Comparison of ENCODE assay signal across 9 cellular contexts in the genomic region with DNA sequence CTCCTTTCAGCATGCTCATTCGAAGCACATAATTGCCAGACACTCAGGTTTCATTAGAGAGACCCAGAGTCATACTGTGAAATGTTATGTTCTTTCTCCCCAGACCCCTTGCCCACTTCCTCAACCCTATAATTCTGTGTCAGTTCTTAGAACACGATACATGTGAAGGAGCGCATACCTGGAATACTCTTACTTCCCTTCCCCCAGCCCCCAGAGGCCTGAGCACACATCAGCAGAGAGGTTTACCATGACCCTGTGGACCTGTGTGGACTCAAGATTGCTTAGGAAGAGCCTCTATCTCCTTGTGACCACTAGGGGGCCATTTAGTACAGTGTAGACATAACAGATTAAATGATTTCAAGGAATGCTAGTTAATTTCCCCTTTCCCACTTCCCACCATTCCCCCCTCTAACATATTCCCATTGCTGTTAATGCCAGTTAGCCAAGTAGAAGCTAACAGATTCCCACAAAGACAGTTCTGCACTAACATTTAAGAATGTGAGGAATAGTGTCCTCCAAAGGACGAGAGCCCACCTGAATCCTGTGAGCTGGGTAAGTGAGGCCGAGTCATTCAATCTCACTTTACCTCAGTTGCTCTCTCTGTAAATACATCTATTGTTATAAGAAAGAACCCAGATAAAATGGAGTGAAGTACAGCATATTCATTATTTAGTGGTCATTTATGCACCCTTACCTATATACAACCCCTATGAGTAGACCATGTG.
A peak's percentile ranks its signal among the peaks of the same experiment; 100 is the strongest.
DNase-seq lines count a peak whose midpoint lies in the region; ATAC-seq and TF ChIP-seq lines count a peak whose summit lies in the region.
"Had no signal": no experiment of that assay in that cellular context is flagged by ENCODE, and none has a peak within 500 bp of the region (broad histone marks: within the 10 kb centered on the region; RNA-seq: fewer than 3 reads in every experiment).

No MANE protein-coding gene starts in this region.

- WGBS in spleen, 5 donors, result 81 to 94% (median 88%) methylated on average over 5 of the region's 5 CpGs

- H3K9me3 Mint-ChIP-seq in HFFc6 (no peaks in the 10 kb centered on the region), activated B cell treated with CpG ODN at 0.5 μM for 24 hours (no peaks in the 10 kb centered on the region)
- H3K9me3 Mint-ChIP-seq: central memory CD8-positive, alpha-beta T cell had no signal

- peaks cover 26% of the 10 kb centered on the region for H3K4me1 Mint-ChIP-seq in HFFc6 (ENCODE audit: low read depth)
- H3K4me1 Mint-ChIP-seq in activated B cell treated with CpG ODN at 0.5 μM for 24 hours, result no peaks in the 10 kb centered on the region
- H3K4me1 Mint-ChIP-seq: central memory CD8-positive, alpha-beta T cell had no signal

- H3K9me3 ChIP-seq in MM.1S (replicated peaks; ENCODE audit: insufficient read depth, low read length), result no peaks in the 10 kb centered on the region
- no peaks in the 10 kb centered on the region for H3K9me3 ChIP-seq in left ventricle myocardium inferior (replicated peaks)
- H3K9me3 ChIP-seq in spleen, result no peaks in the 10 kb centered on the region

- TF ChIP-seq CTCF in HFFc6 (IDR thresholded peaks at IDR 0.05) (peak; percentile 92), MM.1S (IDR thresholded peaks at IDR 0.05; ENCODE audit: low read length) (peak; percentile 60), activated B cell treated with CpG ODN at 0.5 μM for 24 hours (IDR thresholded peaks at IDR 0.05) (no peak), left ventricle myocardium inferior (IDR thresholded peaks at IDR 0.05; ENCODE audit: borderline replicate concordance) (peak; percentile 78), spleen (IDR thresholded peaks at IDR 0.05 in 8 of 11, conservative IDR thresholded peaks at IDR 0.05 in 3 of 11) (peak in 7 of 11 experiments; percentile 5 to 57 (median 42))

- no peak overlapping the region for H3K4me2 ChIP-seq in MM.1S (ENCODE audit: low read depth, low read length)

- H3K27me3 ChIP-seq in MM.1S (replicated peaks; ENCODE audit: insufficient read depth, low read length), result no peaks in the 10 kb centered on the region
- H3K27me3 ChIP-seq in left ventricle myocardium inferior (ENCODE audit: low read depth), result no peaks in the 10 kb centered on the region
- H3K27me3 ChIP-seq in spleen (replicated peaks in 1 of 7), result no peaks in the 10 kb centered on the region

- H3K36me3 Mint-ChIP-seq in HFFc6 (ENCODE audit: low read depth) (no peaks in the 10 kb centered on the region), activated B cell treated with CpG ODN at 0.5 μM for 24 hours (ENCODE audit: low read depth) (no peaks in the 10 kb centered on the region)

- no peaks in the 10 kb centered on the region for H4K20me1 ChIP-seq in MM.1S (ENCODE audit: insufficient read depth, low read length)

- H3K4me1 ChIP-seq in MM.1S (ENCODE audit: low read length) (no peaks in the 10 kb centered on the region), left ventricle myocardium inferior (no peaks in the 10 kb centered on the region), spleen (no peaks in the 10 kb centered on the region)

- no peak overlapping the region for H3K27ac Mint-ChIP-seq in HFFc6
- H3K27ac Mint-ChIP-seq in activated B cell treated with CpG ODN at 0.5 μM for 24 hours, result no peak overlapping the region

- H3K4me3 ChIP-seq in MM.1S (ENCODE audit: low read length) (no peak overlapping the region), left ventricle myocardium inferior (no peak overlapping the region), spleen (no peak overlapping the region)

- no peaks in the 10 kb centered on the region for H3K36me3 ChIP-seq in MM.1S (replicated peaks; ENCODE audit: insufficient read depth, low read length)
- no peaks in the 10 kb centered on the region for H3K36me3 ChIP-seq in left ventricle myocardium inferior
- H3K36me3 ChIP-seq in spleen, result peaks cover 0 to 12% (median 0%) of the 10 kb centered on the region in 6 donors

- DNase-seq in NOMO-1 treated with DMSO at 0.1 percent for 48 hours (lab: John Stamatoyannopoulos, UW; ENCODE audit: unreplicated experiment), result peak; percentile 9
- no peak for DNase-seq in NOMO-1 treated with dmso at 0.1 percent for 144 hours (lab: John Stamatoyannopoulos, UW; ENCODE audit: unreplicated experiment)
- DNase-seq in HFFc6, result peak; percentile 55
- DNase-seq in MM.1S, result peak; percentile 22
- no peak for DNase-seq in activated B cell treated with CpG ODN at 0.5 μM for 24 hours
- DNase-seq in left ventricle myocardium inferior, result no peak
- DNase-seq in spleen, result no peak
- DNase-seq in occipital lobe (lab: John Stamatoyannopoulos, UW), result no peak

- no peak for TF ChIP-seq POLR2A in spleen (IDR thresholded peaks at IDR 0.05)

- CTCF ChIA-PET in activated B cell treated with CpG ODN at 0.5 μM for 24 hours (lab: Charles Lee), result interaction anchor here (0.6 kb wide), 1 partner anchor 159 kb away, joined by 5 read pairs; no protein-coding TSS in a partner anchor

- no peaks in the 10 kb centered on the region for H3K27me3 Mint-ChIP-seq in HFFc6 (ENCODE audit: insufficient read depth)
- H3K27me3 Mint-ChIP-seq in activated B cell treated with CpG ODN at 0.5 μM for 24 hours, result no peaks in the 10 kb centered on the region
- H3K27me3 Mint-ChIP-seq: central memory CD8-positive, alpha-beta T cell had no signal

- POLR2A ChIA-PET in activated B cell treated with CpG ODN at 0.5 μM for 24 hours (lab: Charles Lee), result no interaction called here

- ATAC-seq in activated B cell treated with CpG ODN at 0.5 μM for 24 hours (ENCODE audit: low read depth), result peak; percentile 34

- H3K27ac ChIP-seq in MM.1S (ENCODE audit: low read length), result no peak overlapping the region
- H3K27ac ChIP-seq in left ventricle myocardium inferior (replicated peaks), result no peak overlapping the region
- no peak overlapping the region for H3K27ac ChIP-seq in spleen

- H3K4me3 Mint-ChIP-seq in HFFc6, result no peak overlapping the region
- no peak overlapping the region for H3K4me3 Mint-ChIP-seq in activated B cell treated with CpG ODN at 0.5 μM for 24 hours
- H3K4me3 Mint-ChIP-seq: central memory CD8-positive, alpha-beta T cell had no signal

- no peak overlapping the region for H2AFZ ChIP-seq in MM.1S (ENCODE audit: low read length)

- no peaks in the 10 kb centered on the region for H3K79me2 ChIP-seq in MM.1S (ENCODE audit: low read length)

- no peaks in the 10 kb centered on the region for H3K9me2 ChIP-seq in MM.1S (replicated peaks; ENCODE audit: insufficient read depth, low read length)

- intact Hi-C loops in activated B cell treated with CpG ODN at 0.5 μM for 24 hours (cut with micrococcal nuclease) (no loop called here), left ventricle myocardium inferior (cut with micrococcal nuclease) (loop anchor here (10.0 kb wide), 1 partner anchor 154 kb away; no protein-coding TSS in a partner anchor), spleen (cut with DNase I; ENCODE audit: low total_unique reads) (no loop called here)

- no peaks in the 10 kb centered on the region for H3F3A ChIP-seq in MM.1S (ENCODE audit: insufficient read depth, low read length)

- no peak overlapping the region for H3K9ac ChIP-seq in MM.1S (ENCODE audit: low read length)

Comparison
In these comparisons a context has a peak if more than half of its experiments do, and no peak if none do; other contexts are left out.
1. DNase-seq: peak in NOMO-1 treated with DMSO at 0.1 percent for 48 hours (single experiment), HFFc6 (single experiment) and MM.1S (single experiment); none in NOMO-1 treated with dmso at 0.1 percent for 144 hours (single experiment), activated B cell treated with CpG ODN at 0.5 μM for 24 hours (single experiment), left ventricle myocardium inferior (single experiment), spleen (single experiment) and occipital lobe (single experiment).